In the genomic region with DNA sequence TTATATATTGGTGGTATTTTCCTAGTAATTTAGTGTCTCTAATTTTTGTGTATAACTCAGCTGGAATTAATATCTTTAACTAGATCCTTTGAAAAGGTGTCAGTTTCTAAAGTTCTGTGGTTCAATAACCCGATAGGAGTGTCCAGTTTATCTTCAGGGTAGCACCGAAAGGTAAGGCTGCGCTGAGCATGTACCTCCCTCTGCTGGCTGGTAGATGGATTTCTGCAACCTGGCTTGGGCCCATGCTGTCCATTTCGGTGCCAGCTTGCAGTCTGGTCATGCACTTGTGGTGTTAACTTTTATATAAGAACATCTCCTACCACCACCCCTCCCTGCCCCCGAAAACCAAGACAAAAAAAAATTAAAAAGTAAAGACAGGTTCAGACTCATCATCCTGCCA, we compare ENCODE assay signal across 10 cellular contexts. TPM values are rescaled to one million over a fixed set of nuclear protein-coding genes. Genes with fewer than 3 reads are reported as not detected.
DNase-seq lines count a peak whose midpoint lies in the region; ATAC-seq and TF ChIP-seq lines count a peak whose summit lies in the region.
"Had no signal": no experiment of that assay in that cellular context is flagged by ENCODE, and none has a peak within 500 bp of the region (broad histone marks: within the 10 kb centered on the region; RNA-seq: fewer than 3 reads in every experiment).

No MANE protein-coding gene starts in this region.

- H3K9me3 Mint-ChIP-seq in immature natural killer cell, result no peaks in the 10 kb centered on the region
- H3K9me3 Mint-ChIP-seq: dendritic cell treated with granulocyte-macrophage colony-stimulating factor and Interleukin-4, amounts not matched to agents 40 ng/mL and 50 ng/mL, for 4 days had no signal

- no peaks in the 10 kb centered on the region for H3K27me3 ChIP-seq in BE2C

- H3K4me1 ChIP-seq in BE2C, result no peaks in the 10 kb centered on the region

- H3K36me3 Mint-ChIP-seq in immature natural killer cell, result peaks cover 23 to 45% (median 27%) of the 10 kb centered on the region in 3 donors

- no peak overlapping the region for H3K27ac Mint-ChIP-seq in immature natural killer cell
- H3K27ac Mint-ChIP-seq: dendritic cell treated with granulocyte-macrophage colony-stimulating factor and Interleukin-4, amounts not matched to agents 40 ng/mL and 50 ng/mL, for 4 days had no signal

- no peaks in the 10 kb centered on the region for H3K9me3 ChIP-seq in BE2C

- no peaks in the 10 kb centered on the region; the same call in 1 of the 2 replicates for H3K36me3 ChIP-seq in BE2C

- no peaks in the 10 kb centered on the region for H3K4me1 Mint-ChIP-seq in immature natural killer cell

- H3K4me3 ChIP-seq in BE2C (ENCODE audit: low read depth, low read length) (no peak overlapping the region), LNCaP clone FGC (ENCODE audit: low read depth, low read length) (no peak overlapping the region), choroid plexus epithelial cell (ENCODE audit: low read depth, low read length) (no peak overlapping the region)

- no peaks in the 10 kb centered on the region for H3K27me3 Mint-ChIP-seq in immature natural killer cell (ENCODE audit: low read depth in 3 of 3)
- H3K27me3 Mint-ChIP-seq: dendritic cell treated with granulocyte-macrophage colony-stimulating factor and Interleukin-4, amounts not matched to agents 40 ng/mL and 50 ng/mL, for 4 days had no signal

- DNase-seq in BE2C (no peak), LNCaP clone FGC (ENCODE audit: low read depth) (no peak), choroid plexus epithelial cell (ENCODE audit: low read depth) (no peak), left lobe of liver (ENCODE audit: low spot score) (peak; percentile 57), UCSD-AML1 (lab: John Stamatoyannopoulos, UW; ENCODE audit: unreplicated experiment) (no peak), NCI-H345 (lab: John Stamatoyannopoulos, UW) (no peak), immature natural killer cell (no peak)
- DNase-seq in activated CD4-positive, alpha-beta T cell treated with anti-CD3 and anti-CD28 coated beads, Interleukin-2, amount 50 U/mL, for 1 hour, result no peak
- DNase-seq: NCI-H2171 had no signal

- peak; percentile 97 for ATAC-seq in left lobe of liver

- H3K4me3 Mint-ChIP-seq in immature natural killer cell, result no peak overlapping the region
- H3K4me3 Mint-ChIP-seq: dendritic cell treated with granulocyte-macrophage colony-stimulating factor and Interleukin-4, amounts not matched to agents 40 ng/mL and 50 ng/mL, for 4 days had no signal

- peak; percentile 45; the same call in 1 of the 2 replicates for TF ChIP-seq CTCF in BE2C (IDR thresholded peaks at IDR 0.05; ENCODE audit: low read depth, low read length)
- peak; percentile 58 for TF ChIP-seq CTCF in LNCaP clone FGC (IDR thresholded peaks at IDR 0.05; ENCODE audit: control insufficient read depth, extremely low read depth, insufficient read depth)
- peak; percentile 60 for TF ChIP-seq CTCF in choroid plexus epithelial cell (conservative IDR thresholded peaks at IDR 0.05; ENCODE audit: low read depth, low read length)

RNA-seq across cellular contexts. Expression of a gene that starts 24.7 kb away (rescaled TPM):
- polyA plus RNA-seq in BE2C (2012; ENCODE audit: insufficient read depth, insufficient read length, low read depth), result 19.8 TPM
- total RNA-seq in left lobe of liver, result 22.9 TPM
- polyA plus RNA-seq in immature natural killer cell, result 10 to 100 TPM; 58.8 to 95.5 (median 59.5) TPM

RNA-seq across cellular contexts. Expression of a gene that starts 54.1 kb away (rescaled TPM):
- polyA plus RNA-seq in BE2C (2012; ENCODE audit: insufficient read depth, insufficient read length, low read depth), result not detected
- 21.7 TPM for total RNA-seq in left lobe of liver
- 1 to 10 TPM; 1.8 to 4.8 (median 3.8) TPM for polyA plus RNA-seq in immature natural killer cell
